In genomic region chr10:55989188-55989587, GRCh38 we compare ENCODE assay signal across 14 cellular contexts.
"Had no signal": no experiment of that assay in that cellular context is flagged by ENCODE, and none has a peak within 500 bp of the region (broad histone marks: within the 10 kb centered on the region; RNA-seq: fewer than 3 reads in every experiment).

No MANE protein-coding gene starts in this region.

- H3K36me3 Mint-ChIP-seq: stimulated activated effector memory CD8-positive, alpha-beta T cell treated with anti-CD3 and anti-CD28 coated beads, Interleukin-12 subunit alpha, Interleukin-12 subunit beta, amount 100 ng/mL, for 72 hours had no signal

- H3K27ac Mint-ChIP-seq: activated CD4-positive, alpha-beta T cell treated with anti-CD3 and anti-CD28 coated beads for 36 hours; activated CD8-positive, alpha-beta T cell treated with anti-CD3 and anti-CD28 coated beads for 36 hours; activated T-helper 1 cell treated with anti-CD3 and anti-CD28 coated beads, Interleukin-12 subunit alpha, Interleukin-12 subunit beta, Interleukin-2, Interleukin-4 antibody, amounts not matched to agents 30 ng/mL and 10 ng/mL and 1 ng/mL, durations not matched to agents 14 hours and 24 hours and 36 hours; stimulated activated effector memory CD8-positive, alpha-beta T cell treated with anti-CD3 and anti-CD28 coated beads, Interleukin-12 subunit alpha, Interleukin-12 subunit beta, amount 100 ng/mL, for 72 hours had no signal

- H3K9me3 ChIP-seq: left ventricle myocardium inferior, pancreas, thyroid gland had no signal

- H3K36me3 ChIP-seq: left ventricle myocardium inferior, pancreas, thyroid gland, WERI-Rb-1 had no signal

- H3K27ac ChIP-seq: left ventricle myocardium inferior, pancreas, thyroid gland, WERI-Rb-1 had no signal

- H3K27me3 Mint-ChIP-seq: activated CD4-positive, alpha-beta T cell treated with anti-CD3 and anti-CD28 coated beads for 36 hours; activated CD8-positive, alpha-beta T cell treated with anti-CD3 and anti-CD28 coated beads for 36 hours had no signal

- H3K4me1 ChIP-seq: left ventricle myocardium inferior, pancreas, thyroid gland had no signal

- H3K4me3 ChIP-seq: left ventricle myocardium inferior, pancreas, thyroid gland had no signal

- H3K4me1 Mint-ChIP-seq: activated CD4-positive, alpha-beta T cell treated with anti-CD3 and anti-CD28 coated beads for 36 hours; stimulated activated effector memory CD8-positive, alpha-beta T cell treated with anti-CD3 and anti-CD28 coated beads, Interleukin-12 subunit alpha, Interleukin-12 subunit beta, amount 100 ng/mL, for 72 hours had no signal

- DNase-seq: activated CD4-positive, alpha-beta T cell treated with anti-CD3 and anti-CD28 coated beads for 36 hours; activated CD8-positive, alpha-beta memory T cell treated with anti-CD3 and anti-CD28 coated beads, Interleukin-2, amount 50 U/mL, for 48 hours; activated CD8-positive, alpha-beta T cell treated with anti-CD3 and anti-CD28 coated beads for 36 hours; activated naive CD4-positive, alpha-beta T cell; aorta; islet precursor cell; left ventricle myocardium inferior; mesendoderm; pancreas; T1000; thyroid gland; WERI-Rb-1 had no signal

- H3K27me3 ChIP-seq: pancreas, thyroid gland had no signal

- H3K4me3 Mint-ChIP-seq: activated CD4-positive, alpha-beta T cell treated with anti-CD3 and anti-CD28 coated beads for 36 hours; activated CD8-positive, alpha-beta T cell treated with anti-CD3 and anti-CD28 coated beads for 36 hours; activated T-helper 1 cell treated with anti-CD3 and anti-CD28 coated beads, Interleukin-12 subunit alpha, Interleukin-12 subunit beta, Interleukin-2, Interleukin-4 antibody, amounts not matched to agents 30 ng/mL and 10 ng/mL and 1 ng/mL, durations not matched to agents 14 hours and 24 hours and 36 hours; stimulated activated effector memory CD8-positive, alpha-beta T cell treated with anti-CD3 and anti-CD28 coated beads, Interleukin-12 subunit alpha, Interleukin-12 subunit beta, amount 100 ng/mL, for 72 hours had no signal
